ENCODE assay signal across 25 cellular contexts in the genomic region with DNA sequence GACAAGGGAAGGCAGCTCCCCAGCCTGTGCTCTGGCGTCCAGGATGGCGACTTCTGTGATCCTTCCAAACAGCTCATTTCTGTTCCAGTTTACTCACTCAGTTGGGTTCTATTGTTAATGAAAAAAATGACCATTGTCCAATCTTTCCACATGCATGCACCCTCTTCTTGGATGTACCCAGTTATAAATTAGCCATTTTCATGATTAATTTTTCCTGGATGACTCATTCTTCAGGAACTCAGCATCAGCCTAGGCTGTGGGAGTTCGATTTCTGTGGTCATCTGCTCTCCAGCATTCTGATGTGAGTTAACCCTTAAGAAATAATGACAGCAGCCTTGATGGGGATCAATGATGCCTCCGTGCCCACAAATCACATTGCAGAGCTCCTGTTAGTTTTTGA.
DNase-seq lines count a peak whose midpoint lies in the region; ATAC-seq lines count a peak whose summit lies in the region.
"Had no signal": no experiment of that assay in that cellular context is flagged by ENCODE, and none has a peak within 500 bp of the region (broad histone marks: within the 10 kb centered on the region; RNA-seq: fewer than 3 reads in every experiment).

No MANE protein-coding gene starts in this region.

- no peak for ATAC-seq in HG02763 (IDR thresholded peaks at IDR 0.05; ENCODE audit: unreplicated experiment)
- no peak for ATAC-seq in GM18870 (IDR thresholded peaks at IDR 0.05; ENCODE audit: unreplicated experiment)
- ATAC-seq: activated CD4-positive, alpha-beta T cell treated with anti-CD3 and anti-CD28 coated beads for 36 hours; activated CD8-positive, alpha-beta T cell treated with anti-CD3 and anti-CD28 coated beads for 36 hours; GM23338 had no signal

- DNase-seq in NCI-H1417 (lab: John Stamatoyannopoulos, UW): peak in 2 of 3 experiments; percentile 4 to 42
- DNase-seq in NCI-H1417 treated with DMSO at 0.1 percent for 48 hours (lab: John Stamatoyannopoulos, UW): no peak
- peak; percentile 81 for DNase-seq in astrocyte of the hippocampus (ENCODE audit: low read depth, low spot score)
- peak; percentile 66 for DNase-seq in glomerular visceral epithelial cell (ENCODE audit: extremely low spot score)
- DNase-seq in retina: peak; percentile 64
- no peak for DNase-seq in LoVo (ENCODE audit: low spot score)
- DNase-seq: activated CD4-positive, alpha-beta T cell treated with anti-CD3 and anti-CD28 coated beads for 36 hours; activated CD8-positive, alpha-beta memory T cell treated with anti-CD3 and anti-CD28 coated beads, Interleukin-2, amount 50 U/mL, for 48 hours; activated CD8-positive, alpha-beta T cell treated with anti-CD3 and anti-CD28 coated beads for 36 hours; activated naive CD4-positive, alpha-beta T cell treated with anti-CD3 and anti-CD28 coated beads for 36 hours; colonic mucosa; DND-41; effector CD8-positive, alpha-beta T cell; head of caudate nucleus; NCI-H1105 treated with DMSO at 0.1 percent for 48 hours; NCI-H2029 treated with DMSO at 0.1 percent for 48 hours; NCI-H2227 treated with DMSO at 0.1 percent for 48 hours; NCI-H526 treated with DMSO at 0.1 percent for 48 hours; nephron progenitor cell; SIG-M5; small intestine; testis had no signal

Comparison
In these comparisons a context has a peak if more than half of its experiments do, and no peak if none do; other contexts are left out.
1. DNase-seq: peak in NCI-H1417 (2 of 3), astrocyte of the hippocampus (single experiment), glomerular visceral epithelial cell (single experiment) and retina (single experiment); none in NCI-H1417 treated with DMSO at 0.1 percent for 48 hours (single experiment) and LoVo (single experiment).